ENCODE assay signal across 17 cellular contexts in the genomic region with DNA sequence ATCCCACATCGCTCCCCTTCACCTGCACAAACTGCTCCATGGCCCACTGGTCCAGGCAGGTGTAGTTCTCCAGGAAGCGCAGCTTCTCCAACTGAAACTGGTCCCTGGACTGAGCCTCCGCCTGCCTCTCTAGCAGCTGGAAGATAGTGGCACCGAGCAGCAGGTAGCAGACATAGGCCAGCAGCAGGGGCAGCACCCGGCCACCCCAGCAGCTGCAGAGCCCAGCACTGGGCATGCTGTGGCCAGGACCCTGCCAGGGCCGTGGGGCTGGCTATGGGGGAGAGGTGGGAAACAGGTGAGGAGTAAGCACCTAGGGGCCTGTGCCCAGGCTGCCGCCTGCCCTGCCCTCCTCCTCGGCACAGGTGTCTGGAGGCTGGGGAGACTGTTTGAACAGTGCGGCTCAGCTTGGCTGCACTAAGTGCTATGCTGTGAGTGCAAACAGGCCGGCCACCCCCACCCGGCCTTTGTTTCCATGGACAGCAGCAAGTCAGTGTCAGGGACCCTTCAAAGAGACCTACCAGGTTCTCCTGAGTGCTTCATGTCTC. TPM values are rescaled to one million over a fixed set of nuclear protein-coding genes. Genes with fewer than 3 reads are reported as not detected.
"Had no signal": no experiment of that assay in that cellular context is flagged by ENCODE, and none has a peak within 500 bp of the region (broad histone marks: within the 10 kb centered on the region; RNA-seq: fewer than 3 reads in every experiment).

A gene (minus strand): TSS at position 397 of the 545 bp plus-strand sequence. CDS start 162 bp downstream, at position 235.

- H3K27ac ChIP-seq: left ventricle myocardium inferior, sigmoid colon, testis had no signal

- H3K4me1 ChIP-seq: left ventricle myocardium inferior, sigmoid colon, testis had no signal

- H3K4me3 Mint-ChIP-seq: activated naive CD4-positive, alpha-beta T cell treated with anti-CD3 and anti-CD28 coated beads, Interleukin-2, amount 10 ng/mL, durations not matched to agents 7 days and 5 days; memory B cell; nephron had no signal

- H3K36me3 ChIP-seq: heart left ventricle, left ventricle myocardium inferior, sigmoid colon had no signal

- H3K36me3 Mint-ChIP-seq: activated naive CD4-positive, alpha-beta T cell treated with anti-CD3 and anti-CD28 coated beads, Interleukin-2, amount 10 ng/mL, durations not matched to agents 7 days and 5 days; memory B cell had no signal

- H3K27ac Mint-ChIP-seq: activated naive CD4-positive, alpha-beta T cell treated with anti-CD3 and anti-CD28 coated beads, Interleukin-2, amount 10 ng/mL, durations not matched to agents 7 days and 5 days; activated T-helper 2 cell treated with anti-CD3 and anti-CD28 coated beads, Interferon-gamma antibody, Interleukin-2, Interleukin-4, amounts not matched to agents 10 μg/mL and 5 μg/mL and 100 μg/mL, durations not matched to agents 14 hours and 24 hours and 36 hours; memory B cell; nephron had no signal

- DNase-seq: activated naive CD4-positive, alpha-beta T cell treated with anti-CD3 and anti-CD28 coated beads, Interleukin-2, amount 10 ng/mL, durations not matched to agents 7 days and 5 days; effector CD8-positive, alpha-beta T cell; left ventricle myocardium inferior; sigmoid colon; stimulated activated CD4-positive, alpha-beta T cell treated with anti-CD3 and anti-CD28 coated beads, Interleukin-2, amount 100 ng/mL, for 24 hours; stimulated activated naive CD4-positive, alpha-beta T cell treated with Interleukin-2 at 50 U/mL for 16 hours; testis had no signal

- H3K4me1 Mint-ChIP-seq: activated naive CD4-positive, alpha-beta T cell treated with anti-CD3 and anti-CD28 coated beads, Interleukin-2, amount 10 ng/mL, durations not matched to agents 7 days and 5 days; nephron had no signal

- H3K27me3 ChIP-seq: sigmoid colon, testis had no signal

- H3K9me3 Mint-ChIP-seq: activated naive CD4-positive, alpha-beta T cell treated with anti-CD3 and anti-CD28 coated beads, Interleukin-2, amount 10 ng/mL, durations not matched to agents 7 days and 5 days; activated T-helper 2 cell treated with anti-CD3 and anti-CD28 coated beads, Interferon-gamma antibody, Interleukin-2, Interleukin-4, amounts not matched to agents 10 μg/mL and 5 μg/mL and 100 μg/mL, durations not matched to agents 14 hours and 24 hours and 36 hours; memory B cell had no signal

- H3K9me3 ChIP-seq: heart left ventricle, left ventricle myocardium inferior, sigmoid colon, testis had no signal

- H3K4me3 ChIP-seq: coronary artery, heart left ventricle, left ventricle myocardium inferior, sigmoid colon, testis had no signal

RNA-seq across cellular contexts. Expression of the gene that starts here (rescaled TPM):
- total RNA-seq: activated T-helper 2 cell treated with anti-CD3 and anti-CD28 coated beads, Interferon-gamma antibody, Interleukin-2, Interleukin-4, amounts not matched to agents 10 μg/mL and 5 μg/mL and 100 μg/mL, durations not matched to agents 14 hours and 24 hours and 36 hours; cardiac septum; fibroblast of lung; frontal cortex; heart left ventricle; left ventricle myocardium inferior; omental fat pad; sigmoid colon; testis had no signal
- polyA plus RNA-seq: fibroblast of lung, heart left ventricle, keratinocyte, sigmoid colon had no signal
